ENCODE assay signal across 13 cellular contexts in the genomic region with DNA sequence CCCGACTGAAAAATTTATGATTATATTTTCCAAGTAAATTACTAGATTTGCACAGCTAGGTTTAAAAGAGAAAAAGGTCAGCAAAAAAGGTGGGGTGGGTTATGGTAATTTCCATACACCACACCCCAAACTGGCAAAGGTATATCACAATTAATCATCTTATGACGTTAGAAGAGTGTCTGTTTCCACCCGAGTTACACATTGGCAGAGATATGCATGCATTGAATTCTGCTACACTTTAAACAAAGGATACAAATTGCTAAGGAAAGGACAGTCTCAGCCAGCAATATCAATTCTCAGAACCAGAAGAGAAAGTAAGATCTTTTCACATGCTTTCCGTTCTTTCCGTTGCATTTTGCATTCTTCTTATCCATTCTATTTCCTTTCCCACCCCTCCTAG.
DNase-seq lines count a peak whose midpoint lies in the region; ATAC-seq and TF ChIP-seq lines count a peak whose summit lies in the region.
"Had no signal": no experiment of that assay in that cellular context is flagged by ENCODE, and none has a peak within 500 bp of the region (broad histone marks: within the 10 kb centered on the region; RNA-seq: fewer than 3 reads in every experiment).

No MANE protein-coding gene starts in this region.

- no peaks in the 10 kb centered on the region for H3K27me3 ChIP-seq in CD4-positive, alpha-beta memory T cell (ENCODE audit: insufficient read depth, low read length)
- no peaks in the 10 kb centered on the region for H3K27me3 ChIP-seq in BE2C

- no peak overlapping the region for H3K27ac ChIP-seq in CD4-positive, alpha-beta memory T cell (ENCODE audit: low read depth, low read length)
- H3K27ac ChIP-seq: C4-2B had no signal

- ATAC-seq in activated T-cell treated with anti-CD3 and anti-CD28 coated beads, Interleukin-2, amount 50 U/mL, for 72 hours (replicated peaks in 1 of 2), result peak in 1 of 2 donors; percentile 51
- peak; percentile 23 for ATAC-seq in central memory CD8-positive, alpha-beta T cell (replicated peaks; ENCODE audit: extremely low read depth, poor library complexity, severe bottlenecking)

- no peak for TF ChIP-seq CTCF in BE2C (IDR thresholded peaks at IDR 0.05; ENCODE audit: low read depth, low read length)

- no peak for DNase-seq in activated T-cell treated with anti-CD3 and anti-CD28 coated beads, Interleukin-2, amount 50 U/mL, for 72 hours
- DNase-seq in activated T-cell treated with anti-CD3 and anti-CD28 coated beads, Interleukin-2, amount 50 U/mL, for 1 hour, result no peak
- peak in 2 of 5 donors; percentile 20 to 39 for DNase-seq in CD4-positive, alpha-beta memory T cell
- DNase-seq in OCI-M1 (lab: John Stamatoyannopoulos, UW), result peak; percentile 61
- no peak for DNase-seq in central memory CD8-positive, alpha-beta T cell (ENCODE audit: low spot score in 2 of 2)
- DNase-seq in BE2C, result no peak
- DNase-seq in stimulated activated naive CD4-positive, alpha-beta T cell treated with Interleukin-2 at 50 U/mL for 16 hours (lab: John Stamatoyannopoulos, UW), result no peak
- DNase-seq: Calu3, DMS 273 treated with DMSO at 0.1 percent for 48 hours, GOT3, H9 had no signal

- H3K4me3 ChIP-seq in CD4-positive, alpha-beta memory T cell (ENCODE audit: low read length in 2 of 2), result no peak overlapping the region
- H3K4me3 ChIP-seq in BE2C (ENCODE audit: low read depth, low read length), result no peak overlapping the region

- intact Hi-C loops in CD4-positive, alpha-beta memory T cell (cut with micrococcal nuclease), result no loop called here

- no peaks in the 10 kb centered on the region for H3K9me3 ChIP-seq in CD4-positive, alpha-beta memory T cell (ENCODE audit: control insufficient read depth in 1 of 2, low read length in 2 of 2)
- no peaks in the 10 kb centered on the region for H3K9me3 ChIP-seq in BE2C

- CTCF ChIA-PET in CD4-positive, alpha-beta memory T cell (lab: Charles Lee; ENCODE audit: partially characterized antibody), result no interaction called here

- POLR2A ChIA-PET in CD4-positive, alpha-beta memory T cell (lab: Charles Lee; ENCODE audit: partially characterized antibody), result no interaction called here

- H3K4me3 Mint-ChIP-seq in activated T-cell treated with anti-CD3 and anti-CD28 coated beads, Interleukin-2, amount 50 U/mL, for 72 hours, result peak overlapping the region in 1 of 2 donors; percentile 36
- peak overlapping the region; percentile 10 to 82 (median 48) for H3K4me3 Mint-ChIP-seq in CD4-positive, alpha-beta memory T cell
- peak overlapping the region; percentile 12 for H3K4me3 Mint-ChIP-seq in central memory CD8-positive, alpha-beta T cell
- H3K4me3 Mint-ChIP-seq: B cell, H9 had no signal

- H3K4me1 ChIP-seq in CD4-positive, alpha-beta memory T cell (ENCODE audit: insufficient read depth, low read length), result no peaks in the 10 kb centered on the region
- H3K4me1 ChIP-seq in BE2C, result no peaks in the 10 kb centered on the region

- no peaks in the 10 kb centered on the region for H3K27me3 Mint-ChIP-seq in activated T-cell treated with anti-CD3 and anti-CD28 coated beads, Interleukin-2, amount 50 U/mL, for 72 hours (ENCODE audit: low read depth)
- H3K27me3 Mint-ChIP-seq in CD4-positive, alpha-beta memory T cell, result peaks cover 2 to 7% of the 10 kb centered on the region in 2 donors
- H3K27me3 Mint-ChIP-seq in central memory CD8-positive, alpha-beta T cell, result peaks cover 32% of the 10 kb centered on the region
- H3K27me3 Mint-ChIP-seq: B cell had no signal

- peak overlapping the region; percentile 14 for H3K27ac Mint-ChIP-seq in activated T-cell treated with anti-CD3 and anti-CD28 coated beads, Interleukin-2, amount 50 U/mL, for 72 hours
- H3K27ac Mint-ChIP-seq in CD4-positive, alpha-beta memory T cell, result peak overlapping the region; percentile 3 to 94 (median 31)
- H3K27ac Mint-ChIP-seq in central memory CD8-positive, alpha-beta T cell (ENCODE audit: low read depth), result no peak overlapping the region
- H3K27ac Mint-ChIP-seq: B cell, H9 had no signal

- H3K9me3 Mint-ChIP-seq in activated T-cell treated with anti-CD3 and anti-CD28 coated beads, Interleukin-2, amount 50 U/mL, for 72 hours, result peaks cover 0 to 3% of the 10 kb centered on the region in 2 donors
- H3K9me3 Mint-ChIP-seq in CD4-positive, alpha-beta memory T cell, result peaks cover 0 to 1% (median 0%) of the 10 kb centered on the region in 8 donors
- H3K9me3 Mint-ChIP-seq in central memory CD8-positive, alpha-beta T cell, result no peaks in the 10 kb centered on the region
- H3K9me3 Mint-ChIP-seq: H9 had no signal

- H3K36me3 Mint-ChIP-seq in activated T-cell treated with anti-CD3 and anti-CD28 coated beads, Interleukin-2, amount 50 U/mL, for 72 hours (ENCODE audit: insufficient read depth in 2 of 2), result peaks cover 0 to 4% of the 10 kb centered on the region in 2 donors
- H3K36me3 Mint-ChIP-seq in CD4-positive, alpha-beta memory T cell, result no peaks in the 10 kb centered on the region
- no peaks in the 10 kb centered on the region for H3K36me3 Mint-ChIP-seq in central memory CD8-positive, alpha-beta T cell (ENCODE audit: insufficient read depth)

- H3K36me3 ChIP-seq in CD4-positive, alpha-beta memory T cell (ENCODE audit: insufficient read depth, low read length), result no peaks in the 10 kb centered on the region
- no peaks in the 10 kb centered on the region for H3K36me3 ChIP-seq in BE2C

- H3K4me1 Mint-ChIP-seq in activated T-cell treated with anti-CD3 and anti-CD28 coated beads, Interleukin-2, amount 50 U/mL, for 72 hours (ENCODE audit: low read depth), result peaks cover 28% of the 10 kb centered on the region
- H3K4me1 Mint-ChIP-seq in CD4-positive, alpha-beta memory T cell, result peaks cover 5 to 26% (median 8%) of the 10 kb centered on the region in 4 donors
- H3K4me1 Mint-ChIP-seq in central memory CD8-positive, alpha-beta T cell, result no peaks in the 10 kb centered on the region
- H3K4me1 Mint-ChIP-seq: B cell, H9 had no signal
